ENCODE assay signal across 22 cellular contexts in the genomic region with DNA sequence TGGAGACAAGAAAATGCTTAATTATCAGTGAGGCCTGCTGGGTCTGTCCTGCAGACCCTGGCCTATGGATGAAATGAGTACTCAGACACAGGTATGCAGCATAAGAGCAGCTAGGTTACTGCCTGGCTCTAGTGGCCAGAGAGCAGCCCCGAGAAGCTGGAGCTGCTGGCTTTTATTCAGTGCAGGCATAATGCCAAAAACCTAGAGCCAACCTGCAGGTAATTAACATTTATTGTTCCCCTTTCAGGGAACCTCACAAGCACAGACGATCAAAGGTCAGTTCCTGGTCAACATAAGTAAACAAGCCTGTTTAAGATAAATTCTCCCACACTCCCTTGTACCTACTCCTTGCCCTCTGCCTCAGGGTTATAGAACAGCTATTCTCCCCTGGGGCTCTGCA. TPM values are rescaled to one million over a fixed set of nuclear protein-coding genes. Genes with fewer than 3 reads are reported as not detected.
DNase-seq lines count a peak whose midpoint lies in the region; ATAC-seq and TF ChIP-seq lines count a peak whose summit lies in the region.
"Had no signal": no experiment of that assay in that cellular context is flagged by ENCODE, and none has a peak within 500 bp of the region (broad histone marks: within the 10 kb centered on the region; RNA-seq: fewer than 3 reads in every experiment).

No MANE protein-coding gene starts in this region.

- H3K27me3 ChIP-seq in left ventricle myocardium inferior (ENCODE audit: low read depth) (no peaks in the 10 kb centered on the region), heart left ventricle (no peaks in the 10 kb centered on the region), hepatocyte (no peaks in the 10 kb centered on the region)
- H3K27me3 ChIP-seq: Peyer's patch had no signal

- H3K27ac ChIP-seq in left ventricle myocardium inferior (replicated peaks) = peak overlapping the region; percentile 86
- peak overlapping the region in 4 of 12 donors; percentile 30 to 78 (median 56) for H3K27ac ChIP-seq in heart left ventricle
- no peak overlapping the region for H3K27ac ChIP-seq in hepatocyte
- H3K27ac ChIP-seq: C4-2B, HL-60 had no signal

- TF ChIP-seq POLR2A in heart left ventricle (IDR thresholded peaks at IDR 0.05) = no peak

- DNase-seq in left ventricle myocardium inferior (no peak), heart left ventricle (no peak), NCI-H69 (lab: John Stamatoyannopoulos, UW) (peak; percentile 25), hepatocyte (ENCODE audit: low spot score) (peak; percentile 47), SK-N-DZ (ENCODE audit: low spot score) (no peak), superior temporal gyrus (ENCODE audit: extremely low spot score) (no peak)
- DNase-seq in stimulated activated naive B cell treated with anti-CD40 and anti-IgM and Interleukin-4, amounts not matched to agents 10 μg/mL and 1 μg/mL and 100 μg/mL, for 72 hours = no peak
- DNase-seq: DMS79 treated with DMSO at 0.1 percent for 48 hours, GDM1, KBM-7, NCI-H1092, NCI-H187, NCI-H2171, SHP77 had no signal

- H3K27me3 Mint-ChIP-seq in stimulated activated naive B cell treated with anti-CD40 and anti-IgM and Interleukin-4, amounts not matched to agents 10 μg/mL and 1 μg/mL and 100 μg/mL, for 72 hours = no peaks in the 10 kb centered on the region

- H3K4me1 ChIP-seq in left ventricle myocardium inferior (peaks cover 46% of the 10 kb centered on the region), heart left ventricle (peaks cover 0 to 27% (median 1%) of the 10 kb centered on the region in 12 donors), hepatocyte (ENCODE audit: insufficient read depth) (no peaks in the 10 kb centered on the region)

- H2AFZ ChIP-seq in hepatocyte = no peak overlapping the region
- H2AFZ ChIP-seq: GM23338 had no signal

- H3K4me3 ChIP-seq in left ventricle myocardium inferior (no peak overlapping the region), heart left ventricle (no peak overlapping the region), hepatocyte (no peak overlapping the region)
- H3K4me3 ChIP-seq: GM23338, Peyer's patch had no signal

- no peaks in the 10 kb centered on the region for H4K20me1 ChIP-seq in hepatocyte (ENCODE audit: insufficient read depth, poor library complexity, severe bottlenecking)

- 20 to 38% (median 35%) methylated on average over 2 of the region's 2 CpGs for WGBS in heart left ventricle, 4 donors
- WGBS in hepatocyte (ENCODE audit: low lambda C conversion rate, missing lambda C conversion rate) = 38% methylated on average over 2 of the region's 2 CpGs

- H3K4me3 Mint-ChIP-seq in stimulated activated naive B cell treated with anti-CD40 and anti-IgM and Interleukin-4, amounts not matched to agents 10 μg/mL and 1 μg/mL and 100 μg/mL, for 72 hours = no peak overlapping the region
- H3K4me3 Mint-ChIP-seq: GM23338 had no signal

- H3K36me3 ChIP-seq in left ventricle myocardium inferior (peaks cover 37% of the 10 kb centered on the region), heart left ventricle (peaks cover 0 to 85% (median 61%) of the 10 kb centered on the region in 9 donors), hepatocyte (replicated peaks; ENCODE audit: insufficient read depth, low read depth) (no peaks in the 10 kb centered on the region)

- no peak overlapping the region for H3K4me2 ChIP-seq in hepatocyte
- H3K4me2 ChIP-seq: GM23338 had no signal

- H3K36me3 Mint-ChIP-seq in stimulated activated naive B cell treated with anti-CD40 and anti-IgM and Interleukin-4, amounts not matched to agents 10 μg/mL and 1 μg/mL and 100 μg/mL, for 72 hours = peaks cover 17 to 25% of the 10 kb centered on the region in 2 donors

- H3K9me2 ChIP-seq in hepatocyte (replicated peaks; ENCODE audit: insufficient read depth) = no peaks in the 10 kb centered on the region

- peak overlapping the region; percentile 47 for H3K27ac Mint-ChIP-seq in stimulated activated naive B cell treated with anti-CD40 and anti-IgM and Interleukin-4, amounts not matched to agents 10 μg/mL and 1 μg/mL and 100 μg/mL, for 72 hours
- H3K27ac Mint-ChIP-seq: GM23338 had no signal

- TF ChIP-seq CTCF in left ventricle myocardium inferior (IDR thresholded peaks at IDR 0.05; ENCODE audit: borderline replicate concordance) = no peak
- TF ChIP-seq CTCF in heart left ventricle (IDR thresholded peaks at IDR 0.05) = no peak
- no peak for TF ChIP-seq CTCF in hepatocyte (IDR thresholded peaks at IDR 0.05; ENCODE audit: poor library complexity)

- no peaks in the 10 kb centered on the region for H3K9me3 ChIP-seq in left ventricle myocardium inferior (replicated peaks)
- no peaks in the 10 kb centered on the region for H3K9me3 ChIP-seq in heart left ventricle
- H3K9me3 ChIP-seq in hepatocyte (ENCODE audit: low read depth) = no peaks in the 10 kb centered on the region
- H3K9me3 ChIP-seq: Caco-2, Peyer's patch had no signal

- intact Hi-C loops in left ventricle myocardium inferior (cut with micrococcal nuclease) = no loop called here
- intact Hi-C loops in heart left ventricle (cut with DNase I) = no loop called here

- peaks cover 0 to 2% of the 10 kb centered on the region in 2 donors for H3K4me1 Mint-ChIP-seq in stimulated activated naive B cell treated with anti-CD40 and anti-IgM and Interleukin-4, amounts not matched to agents 10 μg/mL and 1 μg/mL and 100 μg/mL, for 72 hours
- H3K4me1 Mint-ChIP-seq: GM23338 had no signal

- H3K79me2 ChIP-seq in hepatocyte = no peaks in the 10 kb centered on the region

- ATAC-seq in heart left ventricle (no peak), GM18519 (IDR thresholded peaks at IDR 0.05; ENCODE audit: low FRiP score, unreplicated experiment) (no peak)
- no peak for ATAC-seq in stimulated activated naive B cell treated with anti-CD40 and anti-IgM and Interleukin-4, amounts not matched to agents 10 μg/mL and 1 μg/mL and 100 μg/mL, for 72 hours (replicated peaks)
- ATAC-seq: GM23338 had no signal

- H3K9me3 Mint-ChIP-seq in stimulated activated naive B cell treated with anti-CD40 and anti-IgM and Interleukin-4, amounts not matched to agents 10 μg/mL and 1 μg/mL and 100 μg/mL, for 72 hours = no peaks in the 10 kb centered on the region
- H3K9me3 Mint-ChIP-seq: GM23338 had no signal

RNA-seq across cellular contexts. Expression of a gene that starts 13.3 kb away (rescaled TPM):
- total RNA-seq in left ventricle myocardium inferior (86.3 TPM), heart left ventricle (10 to 100 TPM; 57.4 to 83.9 (median 72.6) TPM), hepatocyte (25.4 and 30.6 TPM in 2 replicates)
- polyA plus RNA-seq in heart left ventricle (10 to 100 TPM; 20.7 to 58.9 TPM), hepatocyte (33.7 and 42.7 TPM in 2 replicates)
- polyA plus RNA-seq in SK-N-DZ (2014; cell fraction: cytosol; rRNA removed) = 23.2 and 36.2 TPM in 2 replicates
- 16.2 and 23.6 TPM in 2 replicates for polyA plus RNA-seq in SK-N-DZ (2014; cell fraction: nucleus; rRNA removed)

RNA-seq across cellular contexts. Expression of a gene that starts 49.0 kb away (rescaled TPM):
- total RNA-seq in left ventricle myocardium inferior (31.3 TPM), heart left ventricle (10 to 100 TPM; 15.8 to 35.9 (median 25.3) TPM), hepatocyte (13.4 and 19.6 TPM in 2 replicates)
- polyA plus RNA-seq in heart left ventricle (10 to 100 TPM; 24.6 to 45.6 TPM), hepatocyte (9.1 and 14.6 TPM in 2 replicates)
- 13.3 and 14.2 TPM in 2 replicates for polyA plus RNA-seq in SK-N-DZ (2014; cell fraction: cytosol; rRNA removed)
- polyA plus RNA-seq in SK-N-DZ (2014; cell fraction: nucleus; rRNA removed) = 9.8 and 14.6 TPM in 2 replicates

RNA-seq across cellular contexts. Expression of a gene that starts 57.9 kb away (rescaled TPM):
- total RNA-seq in left ventricle myocardium inferior = 0.25 TPM
- total RNA-seq in heart left ventricle = under 1 TPM in 2 of 9 donors, not detected in 7; 0.32 to 0.49 TPM
- under 1 TPM in 1 of 2 donors, not detected in 1; 0.23 TPM for polyA plus RNA-seq in heart left ventricle
- total RNA-seq in hepatocyte = not detected in 2 replicates
- not detected in 2 replicates for polyA plus RNA-seq in hepatocyte
- not detected in 2 replicates for polyA plus RNA-seq in SK-N-DZ (2014; cell fraction: cytosol; rRNA removed)
- not detected in 2 replicates for polyA plus RNA-seq in SK-N-DZ (2014; cell fraction: nucleus; rRNA removed)
- total RNA-seq: Caco-2, GM23338, MCF 10A, NCI-H460, Peyer's patch had no signal
- polyA plus RNA-seq: GM23338 had no signal

Comparison
In these comparisons a context has a peak if more than half of its experiments do, and no peak if none do; other contexts are left out.
1. DNase-seq: peak in NCI-H69 (single experiment) and hepatocyte (single experiment); none in left ventricle myocardium inferior (single experiment), heart left ventricle (0 of 5), stimulated activated naive B cell treated with anti-CD40 and anti-IgM and Interleukin-4, amounts not matched to agents 10 μg/mL and 1 μg/mL and 100 μg/mL, for 72 hours (single experiment), SK-N-DZ (single experiment) and superior temporal gyrus (single experiment).